Comparison of ENCODE assay signal across 8 cellular contexts in genomic region chr20:54649511-54649962, GRCh38.
A peak's percentile ranks its signal among the peaks of the same experiment; 100 is the strongest.
DNase-seq lines count a peak whose midpoint lies in the region; ATAC-seq, FAIRE-seq and TF ChIP-seq lines count a peak whose summit lies in the region.

No MANE protein-coding gene starts in this region.

- H3K27ac ChIP-seq in VCaP = peak overlapping the region; percentile 62
- H3K27ac ChIP-seq in caudate nucleus (ENCODE audit: low read depth, low read length) = no peak overlapping the region

- peak; percentile 91 for TF ChIP-seq CTCF in VCaP (conservative IDR thresholded peaks at IDR 0.05)

- ATAC-seq in HG02852 (IDR thresholded peaks at IDR 0.05; ENCODE audit: unreplicated experiment) = peak; percentile 69

- peak; percentile 86 for DNase-seq in NCI-H2171 treated with DMSO at 0.1 percent for 48 hours (lab: John Stamatoyannopoulos, UW)
- peak in 53 of 61 donors; percentile 1 to 91 (median 46) for DNase-seq in caudate nucleus (lab: John Stamatoyannopoulos, UW)
- peak; percentile 75 for DNase-seq in kidney glomerular epithelial cell (lab: John Stamatoyannopoulos, UW)
- peak; percentile 78 to 82 for DNase-seq in stimulated activated CD4-positive, alpha-beta T cell treated with anti-CD3 and anti-CD28 coated beads, Interleukin-2, amount 100 ng/mL, for 24 hours
- no peak for DNase-seq in mesenteric fat pad (ENCODE audit: low spot score)

- peak; percentile 62 for FAIRE-seq in G401.6 (lab: Jason Lieb, UNC)
